ENCODE assay signal across 26 cellular contexts in the genomic region with DNA sequence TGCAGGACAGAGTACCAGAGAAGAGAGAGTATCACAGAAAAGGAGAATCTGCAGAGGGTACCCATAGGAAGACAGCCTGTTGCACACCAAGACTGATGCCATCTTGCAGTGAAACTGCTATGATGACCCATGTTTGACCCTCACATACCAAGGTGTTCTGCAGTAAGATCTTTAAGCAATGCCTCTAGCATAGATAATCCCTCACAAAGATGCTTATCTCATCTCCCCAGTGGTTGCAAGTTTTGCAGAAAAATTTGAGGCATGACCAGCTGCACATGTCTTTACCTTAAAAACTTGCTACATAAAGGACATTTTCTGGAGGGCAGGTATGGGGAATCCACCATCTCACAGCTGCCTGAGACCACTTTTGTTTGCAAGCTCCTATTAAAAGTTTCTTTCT.
DNase-seq lines count a peak whose midpoint lies in the region; ATAC-seq and TF ChIP-seq lines count a peak whose summit lies in the region.
"Had no signal": no experiment of that assay in that cellular context is flagged by ENCODE, and none has a peak within 500 bp of the region (broad histone marks: within the 10 kb centered on the region; RNA-seq: fewer than 3 reads in every experiment).

No MANE protein-coding gene starts in this region.

- H3K9me3 Mint-ChIP-seq in stimulated activated memory B cell treated with anti-CD40 and anti-IgM and Interleukin-4, amounts not matched to agents 10 μg/mL and 1 μg/mL and 100 μg/mL, for 72 hours: no peaks in the 10 kb centered on the region
- H3K9me3 Mint-ChIP-seq: GM23338 had no signal

- peak; percentile 34 for DNase-seq in EL
- no peak for DNase-seq in RWPE2 (ENCODE audit: low spot score)
- peak; percentile 79 for DNase-seq in fibroblast of villous mesenchyme (ENCODE audit: low read depth)
- DNase-seq in DMS 273 treated with DMSO at 0.1 percent for 48 hours (lab: John Stamatoyannopoulos, UW): no peak
- DNase-seq: CD4-positive, CD25-positive, alpha-beta regulatory T cell; GDM1; H9; KG1; MM.1S; NCI-H1048; NCI-H1417; NCI-H1694 treated with DMSO at 0.1 percent for 48 hours; NCI-H2081; NCI-H2171; NCI-H226; NCI-H510A; NCI-H69; T-cell had no signal

- no peaks in the 10 kb centered on the region for H3K27me3 ChIP-seq in RWPE2 (ENCODE audit: insufficient read depth, poor library complexity, severe bottlenecking)
- H3K27me3 ChIP-seq: BLaER1 had no signal

- H3K27ac ChIP-seq in RWPE2 (ENCODE audit: poor library complexity, severe bottlenecking) (no peak overlapping the region), mesodermal cell (ENCODE audit: low read depth, low read length, severe bottlenecking) (peak overlapping the region; percentile 55)
- H3K27ac ChIP-seq: BLaER1 had no signal

- no peaks in the 10 kb centered on the region for H3K9me3 ChIP-seq in RWPE2 (ENCODE audit: severe bottlenecking)
- H3K9me3 ChIP-seq in mesodermal cell (ENCODE audit: control insufficient read depth, low read length): no peaks in the 10 kb centered on the region
- H3K9me3 ChIP-seq: BLaER1 had no signal

- H3K4me3 ChIP-seq in RWPE2 (ENCODE audit: severe bottlenecking): no peak overlapping the region
- no peak overlapping the region for H3K4me3 ChIP-seq in fibroblast of villous mesenchyme (ENCODE audit: low read depth, low read length)
- H3K4me3 ChIP-seq in mesodermal cell (ENCODE audit: extremely low read depth, insufficient read depth, low read length, poor library complexity, severe bottlenecking): no peak overlapping the region
- H3K4me3 ChIP-seq: BLaER1, GM12878, GM23338 had no signal

- H3K36me3 Mint-ChIP-seq in stimulated activated memory B cell treated with anti-CD40 and anti-IgM and Interleukin-4, amounts not matched to agents 10 μg/mL and 1 μg/mL and 100 μg/mL, for 72 hours: no peaks in the 10 kb centered on the region
- H3K36me3 Mint-ChIP-seq: CD4-positive, CD25-positive, alpha-beta regulatory T cell; T-cell had no signal

- no peak overlapping the region for H3K4me3 Mint-ChIP-seq in stimulated activated memory B cell treated with anti-CD40 and anti-IgM and Interleukin-4, amounts not matched to agents 10 μg/mL and 1 μg/mL and 100 μg/mL, for 72 hours
- H3K4me3 Mint-ChIP-seq: CD4-positive, CD25-positive, alpha-beta regulatory T cell; GM23338; H9; T-cell had no signal

- H3K27ac Mint-ChIP-seq in stimulated activated memory B cell treated with anti-CD40 and anti-IgM and Interleukin-4, amounts not matched to agents 10 μg/mL and 1 μg/mL and 100 μg/mL, for 72 hours: no peak overlapping the region
- H3K27ac Mint-ChIP-seq: CD4-positive, CD25-positive, alpha-beta regulatory T cell; GM23338; T-cell had no signal

- H3K4me1 ChIP-seq in RWPE2 (ENCODE audit: insufficient read depth, poor library complexity, severe bottlenecking) (no peaks in the 10 kb centered on the region), mesodermal cell (ENCODE audit: control insufficient read depth, insufficient read depth, low read length, poor library complexity, severe bottlenecking) (peaks cover 9% of the 10 kb centered on the region)
- H3K4me1 ChIP-seq: BLaER1 had no signal

- H3K36me3 ChIP-seq in RWPE2 (ENCODE audit: low read depth) (no peaks in the 10 kb centered on the region), mesodermal cell (ENCODE audit: control insufficient read depth, insufficient read depth, low read length) (no peaks in the 10 kb centered on the region)
- H3K36me3 ChIP-seq: BLaER1 had no signal

- no peaks in the 10 kb centered on the region for H3K27me3 Mint-ChIP-seq in stimulated activated memory B cell treated with anti-CD40 and anti-IgM and Interleukin-4, amounts not matched to agents 10 μg/mL and 1 μg/mL and 100 μg/mL, for 72 hours

- TF ChIP-seq CTCF in RWPE2 (IDR thresholded peaks at IDR 0.05; ENCODE audit: poor library complexity, severe bottlenecking) (no peak), fibroblast of villous mesenchyme (IDR thresholded peaks at IDR 0.05; ENCODE audit: insufficient read depth, low read depth, low read length) (no peak)

- ATAC-seq in RWPE2 (ENCODE audit: low read depth) (0 out of 3 replicates have a peak, but pooled peaks have one; percentile 21), HG03095 (IDR thresholded peaks at IDR 0.05; ENCODE audit: unreplicated experiment) (no peak), HG03108 (IDR thresholded peaks at IDR 0.05; ENCODE audit: unreplicated experiment) (no peak)
- ATAC-seq in stimulated activated memory B cell treated with anti-CD40 and anti-IgM and Interleukin-4, amounts not matched to agents 10 μg/mL and 1 μg/mL and 100 μg/mL, for 72 hours: no peak
- ATAC-seq: GM12878, GM23338, Panc1, T-cell had no signal

- H3K4me1 Mint-ChIP-seq in stimulated activated memory B cell treated with anti-CD40 and anti-IgM and Interleukin-4, amounts not matched to agents 10 μg/mL and 1 μg/mL and 100 μg/mL, for 72 hours: no peaks in the 10 kb centered on the region
- H3K4me1 Mint-ChIP-seq: CD4-positive, CD25-positive, alpha-beta regulatory T cell; T-cell had no signal

Comparison
In these comparisons a context has a peak if more than half of its experiments do, and no peak if none do; other contexts are left out.
1. DNase-seq: peak in EL (single experiment) and fibroblast of villous mesenchyme (single experiment); none in RWPE2 (single experiment) and DMS 273 treated with DMSO at 0.1 percent for 48 hours (single experiment).